ENCODE assay signal across 1 cellular context in genomic region chr3:134350266-134350665, GRCh38.
TF ChIP-seq lines count a peak whose summit lies in the region.

No MANE protein-coding gene starts in this region.

TF ChIP-seq in IMR-90, 13 proteins besides CTCF, POLR2A, EP300 and RAD21 (continued from another document):
- TF ChIP-seq USF2 (IDR thresholded peaks at IDR 0.05; ENCODE audit: low read depth, low read length), result no peak
- no peak for TF ChIP-seq CHD1 (IDR thresholded peaks at IDR 0.05; ENCODE audit: low read depth, low read length)
- no peak for TF ChIP-seq MXI1 (IDR thresholded peaks at IDR 0.05; ENCODE audit: borderline replicate concordance, low read depth, low read length)
- TF ChIP-seq CEBPB (IDR thresholded peaks at IDR 0.05; ENCODE audit: low read depth, low read length), result no peak
- TF ChIP-seq FOS (IDR thresholded peaks at IDR 0.05; ENCODE audit: low read depth, low read length), result no peak
- no peak for TF ChIP-seq RCOR1 (IDR thresholded peaks at IDR 0.05; ENCODE audit: insufficient replicate concordance, low read length)
- TF ChIP-seq NFE2L2 (IDR thresholded peaks at IDR 0.05; ENCODE audit: low read depth, low read length), result no peak
- no peak for TF ChIP-seq MAZ (IDR thresholded peaks at IDR 0.05; ENCODE audit: borderline replicate concordance, low read depth, low read length)
- no peak for TF ChIP-seq SMC3 (IDR thresholded peaks at IDR 0.05; ENCODE audit: low read depth, low read length)
